Comparison of ENCODE assay signal across 9 cellular contexts in genomic region chr10:58082248-58082647, GRCh38.
"Had no signal": no experiment of that assay in that cellular context is flagged by ENCODE, and none has a peak within 500 bp of the region (broad histone marks: within the 10 kb centered on the region; RNA-seq: fewer than 3 reads in every experiment).

No MANE protein-coding gene starts in this region.

- H3K27ac Mint-ChIP-seq: H9, IgD-negative memory B cell had no signal

- FAIRE-seq: H1, H54, HepG2 had no signal

- H3K9ac ChIP-seq: GM23248 had no signal

- H3K4me3 ChIP-seq: GM23248 had no signal

- H2AFZ ChIP-seq: GM23248 had no signal

- ATAC-seq: HepG2 had no signal

- H3K4me3 Mint-ChIP-seq: H9, IgD-negative memory B cell had no signal

- H3K4me1 Mint-ChIP-seq: H9, IgD-negative memory B cell had no signal

- H3K9me3 Mint-ChIP-seq: H9 had no signal

- H3K27ac ChIP-seq: GM23248, HL-60 had no signal

- DNase-seq: GM23248, H9, HCEC 1CT, KBM-7 had no signal
